ENCODE assay signal across 10 cellular contexts in the genomic region with DNA sequence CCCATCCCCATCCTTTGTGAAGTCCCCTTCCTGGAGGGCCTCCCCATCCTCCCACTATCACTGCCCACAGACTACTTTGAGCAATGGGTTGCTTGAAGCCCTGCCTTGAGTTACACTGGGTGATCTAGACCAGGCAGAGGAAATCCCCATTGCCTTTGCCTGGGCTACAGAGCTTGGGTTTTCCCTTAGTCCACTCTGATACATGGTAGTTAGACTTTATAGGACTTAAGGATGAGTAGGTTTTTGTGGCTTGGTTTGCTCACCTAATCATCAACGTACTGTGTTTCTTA. TPM values are rescaled to one million over a fixed set of nuclear protein-coding genes. Genes with fewer than 3 reads are reported as not detected.
A peak's percentile ranks its signal among the peaks of the same experiment; 100 is the strongest.
DNase-seq lines count a peak whose midpoint lies in the region; ATAC-seq and TF ChIP-seq lines count a peak whose summit lies in the region.
"Had no signal": no experiment of that assay in that cellular context is flagged by ENCODE, and none has a peak within 500 bp of the region (broad histone marks: within the 10 kb centered on the region; RNA-seq: fewer than 3 reads in every experiment).

No MANE protein-coding gene starts in this region.

- TF ChIP-seq CTCF in tibial artery (IDR thresholded peaks at IDR 0.05) (no peak), thyroid gland (IDR thresholded peaks at IDR 0.05) (no peak), gastroesophageal sphincter (IDR thresholded peaks at IDR 0.05) (no peak)

- ATAC-seq in HG03469 (IDR thresholded peaks at IDR 0.05; ENCODE audit: unreplicated experiment) = peak; percentile 35
- no peak for ATAC-seq in gastroesophageal sphincter

- H3K36me3 ChIP-seq in tibial artery = no peaks in the 10 kb centered on the region
- no peaks in the 10 kb centered on the region for H3K36me3 ChIP-seq in thyroid gland
- no peaks in the 10 kb centered on the region for H3K36me3 ChIP-seq in gastroesophageal sphincter
- H3K36me3 ChIP-seq: SJSA1, thoracic aorta had no signal

- H3K4me3 Mint-ChIP-seq in activated naive CD8-positive, alpha-beta T cell treated with anti-CD3 and anti-CD28 coated beads for 36 hours = peak overlapping the region; percentile 76

- peaks cover 74% of the 10 kb centered on the region for H3K36me3 Mint-ChIP-seq in activated naive CD8-positive, alpha-beta T cell treated with anti-CD3 and anti-CD28 coated beads for 36 hours

- no peak overlapping the region for H3K4me3 ChIP-seq in tibial artery
- H3K4me3 ChIP-seq in thyroid gland (replicated peaks in 1 of 3) = no peak overlapping the region
- H3K4me3 ChIP-seq in gastroesophageal sphincter = no peak overlapping the region
- H3K4me3 ChIP-seq: SJSA1, thoracic aorta had no signal

- H3K4me1 Mint-ChIP-seq in activated naive CD8-positive, alpha-beta T cell treated with anti-CD3 and anti-CD28 coated beads for 36 hours = peaks cover 94% of the 10 kb centered on the region

- intact Hi-C loops in tibial artery (cut with DNase I; ENCODE audit: low total_unique reads) = no loop called here
- intact Hi-C loops in thyroid gland (cut with DNase I) = no loop called here

- 97 to 100% methylated on average over 1 of the region's 1 CpG for WGBS in thyroid gland, 2 donors
- 57 to 62% methylated on average over 1 of the region's 1 CpG for WGBS in gastroesophageal sphincter (ENCODE audit: low coverage in 1 of 2), 2 donors

- peaks cover 4% of the 10 kb centered on the region for H3K9me3 Mint-ChIP-seq in activated naive CD8-positive, alpha-beta T cell treated with anti-CD3 and anti-CD28 coated beads for 36 hours

- H3K27ac Mint-ChIP-seq in activated naive CD8-positive, alpha-beta T cell treated with anti-CD3 and anti-CD28 coated beads for 36 hours = peak overlapping the region; percentile 98

- peaks cover 0 to 85% (median 41%) of the 10 kb centered on the region in 4 donors for H3K4me1 ChIP-seq in tibial artery
- no peaks in the 10 kb centered on the region for H3K4me1 ChIP-seq in thyroid gland
- H3K4me1 ChIP-seq in gastroesophageal sphincter = peaks cover 4 to 53% (median 14%) of the 10 kb centered on the region in 3 donors

- DNase-seq in activated T-cell treated with anti-CD3 and anti-CD28 coated beads for 48 hours (ENCODE audit: low read depth) = peak; percentile 53
- no peak for DNase-seq in activated T-cell treated with anti-CD3 and anti-CD28 coated beads for 4 hours
- DNase-seq in activated naive CD8-positive, alpha-beta T cell treated with anti-CD3 and anti-CD28 coated beads for 36 hours = peak; percentile 68
- no peak for DNase-seq in tibial artery
- no peak for DNase-seq in thyroid gland
- DNase-seq in hepatic stellate cell (ENCODE audit: low spot score) = no peak

- H3K27me3 ChIP-seq in tibial artery (no peaks in the 10 kb centered on the region), thyroid gland (no peaks in the 10 kb centered on the region), gastroesophageal sphincter (no peaks in the 10 kb centered on the region)
- H3K27me3 ChIP-seq: SJSA1 had no signal

- no peak for TF ChIP-seq EP300 in gastroesophageal sphincter (IDR thresholded peaks at IDR 0.05)

- H3K27ac ChIP-seq in tibial artery (peak overlapping the region; percentile 50 to 78), thyroid gland (no peak overlapping the region), gastroesophageal sphincter (peak overlapping the region in 2 of 4 donors; percentile 26 to 54)
- H3K27ac ChIP-seq: SJSA1 had no signal

- H3K27me3 Mint-ChIP-seq in activated naive CD8-positive, alpha-beta T cell treated with anti-CD3 and anti-CD28 coated beads for 36 hours = no peaks in the 10 kb centered on the region

- H3K9me3 ChIP-seq in tibial artery (no peaks in the 10 kb centered on the region), thyroid gland (no peaks in the 10 kb centered on the region), gastroesophageal sphincter (no peaks in the 10 kb centered on the region)
- H3K9me3 ChIP-seq: SJSA1, thoracic aorta had no signal

- TF ChIP-seq POLR2A in thyroid gland (IDR thresholded peaks at IDR 0.05) (no peak), gastroesophageal sphincter (IDR thresholded peaks at IDR 0.05) (no peak)

RNA-seq across cellular contexts. Expression of gene TMEM131L, which starts 56.6 kb away (rescaled TPM):
- total RNA-seq in activated naive CD8-positive, alpha-beta T cell treated with anti-CD3 and anti-CD28 coated beads for 36 hours = 10 to 100 TPM; 45.4 to 48.1 TPM
- total RNA-seq in thyroid gland (10 to 100 TPM; 11.1 to 17.9 (median 16.4) TPM), gastroesophageal sphincter (10 to 100 TPM; 14.2 to 24.0 (median 18.4) TPM)

Comparison
In these comparisons a context has a peak if more than half of its experiments do, and no peak if none do; other contexts are left out.
1. DNase-seq: peak in activated T-cell treated with anti-CD3 and anti-CD28 coated beads for 48 hours (single experiment) and activated naive CD8-positive, alpha-beta T cell treated with anti-CD3 and anti-CD28 coated beads for 36 hours (single experiment); none in activated T-cell treated with anti-CD3 and anti-CD28 coated beads for 4 hours (single experiment), tibial artery (0 of 2), thyroid gland (0 of 2) and hepatic stellate cell (single experiment).
2. H3K27ac ChIP-seq: peak in tibial artery (2 of 2); none in thyroid gland (0 of 3).